Comparison of ENCODE assay signal across 8 cellular contexts in genomic region chr11:93741094-93741881, GRCh38. TPM values are rescaled to one million over a fixed set of nuclear protein-coding genes. Genes with fewer than 3 reads are reported as not detected.
DNase-seq lines count a peak whose midpoint lies in the region; ATAC-seq lines count a peak whose summit lies in the region.

TSS of gene C11orf54 (plus strand) at chr11:93741672. CDS start at chr11:93747394, 5,722 bp downstream.
TSS of gene TAF1D (minus strand) at chr11:93741495. CDS start at chr11:93739304, 2,191 bp downstream.

- H3K36me3 ChIP-seq in BLaER1 treated with 17β-estradiol and CSF1 and Interleukin-3, amounts not matched to agents 10 nM and 100 nM = peaks cover 42 to 53% (median 50%) of the 10 kb centered on the region in 11 experiments

- CTCF ChIA-PET in activated CD4-positive, alpha-beta T cell treated with anti-CD3 and anti-CD28 coated beads, Interleukin-2, amount 10 ng/mL, durations not matched to agents 7 days and 5 days (lab: Charles Lee) = interaction anchor here (0.7 to 1.7 kb wide), 8 partner anchors 10 to 48 kb away, joined by 3 to 4 read pairs (median 4); partner anchors contain the start of gene MED17

- H3K4me1 Mint-ChIP-seq in activated CD4-positive, alpha-beta T cell treated with anti-CD3 and anti-CD28 coated beads, Interleukin-2, amount 10 ng/mL, durations not matched to agents 7 days and 5 days = peaks cover 52% of the 10 kb centered on the region

- ATAC-seq in GM19328 (IDR thresholded peaks at IDR 0.05; ENCODE audit: unreplicated experiment) = peak; percentile 87
- ATAC-seq in HG03520 (IDR thresholded peaks at IDR 0.05; ENCODE audit: unreplicated experiment) = peak; percentile 82
- peak; percentile 88 for ATAC-seq in left lobe of liver

- H3K27me3 Mint-ChIP-seq in activated CD4-positive, alpha-beta T cell treated with anti-CD3 and anti-CD28 coated beads, Interleukin-2, amount 10 ng/mL, durations not matched to agents 7 days and 5 days = no peaks in the 10 kb centered on the region

- H3K4me1 ChIP-seq in BLaER1 treated with 17β-estradiol and CSF1 and Interleukin-3, amounts not matched to agents 10 nM and 100 nM = peaks cover 39 to 58% (median 48%) of the 10 kb centered on the region in 10 experiments

- no peaks in the 10 kb centered on the region for H3K9me3 Mint-ChIP-seq in activated CD4-positive, alpha-beta T cell treated with anti-CD3 and anti-CD28 coated beads, Interleukin-2, amount 10 ng/mL, durations not matched to agents 7 days and 5 days

- POLR2A ChIA-PET in activated CD4-positive, alpha-beta T cell treated with anti-CD3 and anti-CD28 coated beads, Interleukin-2, amount 10 ng/mL, durations not matched to agents 7 days and 5 days (lab: Charles Lee) = interaction anchor here (0.6 to 2.9 kb wide), 9 partner anchors 20 to 1349 kb away, joined by 3 to 33 read pairs (median 3); partner anchors contain the start of genes CEP295, MED17 and PANX1

- peak within 1 kb of the TSS; percentile 86 to 99 (median 95) for H3K4me2 ChIP-seq in BLaER1 treated with 17β-estradiol and CSF1 and Interleukin-3, amounts not matched to agents 10 nM and 100 nM

- peaks cover 40 to 50% (median 43%) of the 10 kb centered on the region in 11 experiments for H4K20me1 ChIP-seq in BLaER1 treated with 17β-estradiol and CSF1 and Interleukin-3, amounts not matched to agents 10 nM and 100 nM

- H3K4me3 Mint-ChIP-seq in activated CD4-positive, alpha-beta T cell treated with anti-CD3 and anti-CD28 coated beads, Interleukin-2, amount 10 ng/mL, durations not matched to agents 7 days and 5 days = peak within 1 kb of the TSS; percentile 99

- no peaks in the 10 kb centered on the region for H3K9me3 ChIP-seq in BLaER1 treated with 17β-estradiol and CSF1 and Interleukin-3, amounts not matched to agents 10 nM and 100 nM (replicated peaks in 1 of 11)

- H3K27ac Mint-ChIP-seq in activated CD4-positive, alpha-beta T cell treated with anti-CD3 and anti-CD28 coated beads, Interleukin-2, amount 10 ng/mL, durations not matched to agents 7 days and 5 days = peak within 1 kb of the TSS; percentile 99

- H3K27me3 ChIP-seq in BLaER1 treated with 17β-estradiol and CSF1 and Interleukin-3, amounts not matched to agents 10 nM and 100 nM = no peaks in the 10 kb centered on the region

- peak within 1 kb of the TSS; percentile 91 to 99 (median 97) for H3K27ac ChIP-seq in BLaER1 treated with 17β-estradiol and CSF1 and Interleukin-3, amounts not matched to agents 10 nM and 100 nM

- H3K4me3 ChIP-seq in BLaER1 treated with 17β-estradiol and CSF1 and Interleukin-3, amounts not matched to agents 10 nM and 100 nM = peak within 1 kb of the TSS; percentile 74 to 97 (median 82)

- DNase-seq in NCI-H69 (lab: John Stamatoyannopoulos, UW) (peak; percentile 100), dedifferentiated amniotic fluid mesenchymal stem cell (ENCODE audit: extremely low spot score) (peak; percentile 98), left lobe of liver (ENCODE audit: low spot score) (peak; percentile 98)
- DNase-seq in activated CD4-positive, alpha-beta T cell treated with anti-CD3 and anti-CD28 coated beads, Interleukin-2, amount 10 ng/mL, durations not matched to agents 7 days and 5 days = peak; percentile 99
- peak; percentile 96 for DNase-seq in stimulated activated CD4-positive, alpha-beta T cell treated with anti-CD3 and anti-CD28 coated beads, Interleukin-2, amount 100 ng/mL, for 4 hours (ENCODE audit: low read depth)

- peak within 1 kb of the TSS; percentile 91 to 99 (median 98) for H3K9ac ChIP-seq in BLaER1 treated with 17β-estradiol and CSF1 and Interleukin-3, amounts not matched to agents 10 nM and 100 nM

- peaks cover 47% of the 10 kb centered on the region for H3K36me3 Mint-ChIP-seq in activated CD4-positive, alpha-beta T cell treated with anti-CD3 and anti-CD28 coated beads, Interleukin-2, amount 10 ng/mL, durations not matched to agents 7 days and 5 days (ENCODE audit: low read depth)

RNA-seq across cellular contexts. Expression of gene C11orf54, which starts in this region (rescaled TPM):
- total RNA-seq in activated CD4-positive, alpha-beta T cell treated with anti-CD3 and anti-CD28 coated beads, Interleukin-2, amount 10 ng/mL, durations not matched to agents 7 days and 5 days = 10 to 100 TPM; 14.5 to 22.5 TPM
- total RNA-seq in left lobe of liver = 184 TPM

RNA-seq across cellular contexts. Expression of gene TAF1D, which starts in this region (rescaled TPM):
- total RNA-seq in activated CD4-positive, alpha-beta T cell treated with anti-CD3 and anti-CD28 coated beads, Interleukin-2, amount 10 ng/mL, durations not matched to agents 7 days and 5 days = 100 to 1,000 TPM; 159 to 166 TPM
- 26.7 TPM for total RNA-seq in left lobe of liver

Comparison
In these comparisons a context has a peak if more than half of its experiments do, and no peak if none do; other contexts are left out.
1. Peak in every context shown above with its lines: DNase-seq, ATAC-seq, H3K4me3 ChIP-seq and H3K27ac ChIP-seq.